In the genomic region with DNA sequence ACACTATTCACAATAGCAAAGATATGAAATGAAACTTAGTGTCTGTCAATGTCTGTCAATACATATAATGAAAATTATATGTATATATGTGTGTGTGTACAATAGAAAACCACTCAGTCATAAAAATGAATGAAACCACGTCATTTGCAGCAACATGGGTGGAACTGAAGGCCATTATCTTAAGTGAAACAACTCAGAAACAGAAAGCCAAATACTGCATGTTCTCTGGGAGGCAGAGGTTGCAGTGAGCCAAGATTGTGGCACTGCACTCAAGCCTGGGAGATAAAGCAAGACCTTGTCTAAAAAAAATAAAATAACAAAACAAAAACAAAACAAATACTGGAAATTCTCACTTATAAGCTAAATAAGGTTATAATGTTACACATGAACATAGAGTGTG, we compare ENCODE assay signal across 25 cellular contexts. TPM values are rescaled to one million over a fixed set of nuclear protein-coding genes. Genes with fewer than 3 reads are reported as not detected.
"Had no signal": no experiment of that assay in that cellular context is flagged by ENCODE, and none has a peak within 500 bp of the region (broad histone marks: within the 10 kb centered on the region; RNA-seq: fewer than 3 reads in every experiment).

No MANE protein-coding gene starts in this region.

- H3K27ac Mint-ChIP-seq: activated CD8-positive, alpha-beta T cell treated with anti-CD3 and anti-CD28 coated beads for 36 hours; activated naive CD4-positive, alpha-beta T cell treated with anti-CD3 and anti-CD28 coated beads, Interleukin-2, amount 10 ng/mL, durations not matched to agents 7 days and 5 days; activated naive CD8-positive, alpha-beta T cell treated with anti-CD3 and anti-CD28 coated beads, Interleukin-2, amount 10 ng/mL, durations not matched to agents 7 days and 5 days; activated T-cell treated with anti-CD3 and anti-CD28 coated beads, Interleukin-2, amount 50 U/mL, for 72 hours; activated T-helper 2 cell treated with anti-CD3 and anti-CD28 coated beads, Interferon-gamma antibody, Interleukin-2, Interleukin-4, amounts not matched to agents 10 μg/mL and 5 μg/mL and 100 μg/mL, durations not matched to agents 14 hours and 24 hours and 36 hours; T-helper 1 cell treated with Interleukin-12 subunit alpha and Interleukin-12 subunit beta and Interleukin-4 antibody, amounts not matched to agents 30 μg/mL and 1 μg/mL, for 36 hours had no signal

- ATAC-seq: activated CD4-positive, CD25-positive, alpha-beta regulatory T cell treated with anti-CD3 and anti-CD28 coated beads, Interleukin-2, amount 50 U/mL, for 24 hours; activated CD8-positive, alpha-beta T cell treated with anti-CD3 and anti-CD28 coated beads for 36 hours; activated T-cell treated with anti-CD3 and anti-CD28 coated beads, Interleukin-2, amount 50 U/mL, for 72 hours had no signal

- H3K27ac ChIP-seq: adrenal gland, breast epithelium, Peyer's patch, RWPE1, SJCRH30 had no signal

- DNase-seq: activated CD4-positive, alpha-beta T cell treated with anti-CD3 and anti-CD28 coated beads for 4 hours; activated CD8-positive, alpha-beta memory T cell treated with anti-CD3 and anti-CD28 coated beads, Interleukin-2, amount 50 U/mL, for 4 hours; activated CD8-positive, alpha-beta T cell treated with anti-CD3 and anti-CD28 coated beads for 36 hours; activated gamma-delta T cell treated with Interleukin-2 at 50 U/mL for 16 hours; activated naive CD4-positive, alpha-beta T cell treated with anti-CD3 and anti-CD28 coated beads, Interleukin-2, amount 10 ng/mL, durations not matched to agents 7 days and 5 days; activated naive CD8-positive, alpha-beta T cell treated with anti-CD3 and anti-CD28 coated beads, Interleukin-2, amount 10 ng/mL, durations not matched to agents 7 days and 5 days; activated T-cell treated with anti-CD3 and anti-CD28 coated beads, Interleukin-2, amount 50 U/mL, for 72 hours; adrenal gland; aorta; caudate nucleus; Kasumi-1; NCI-H146; NCI-H187 treated with DMSO at 0.1 percent for 48 hours; NCI-H2081 treated with DMSO at 0.1 percent for 48 hours; NCI-H446 treated with DMSO at 0.1 percent for 48 hours; NCI-H526; NCI-H82; Peyer's patch; Right ventricle myocardium superior; SJCRH30 had no signal

- H3K36me3 Mint-ChIP-seq: activated naive CD4-positive, alpha-beta T cell treated with anti-CD3 and anti-CD28 coated beads, Interleukin-2, amount 10 ng/mL, durations not matched to agents 7 days and 5 days; activated naive CD8-positive, alpha-beta T cell treated with anti-CD3 and anti-CD28 coated beads, Interleukin-2, amount 10 ng/mL, durations not matched to agents 7 days and 5 days had no signal

- H3K4me3 ChIP-seq: adrenal gland, breast epithelium, Peyer's patch, SJCRH30 had no signal

- H3K36me3 ChIP-seq: adrenal gland, breast epithelium, Peyer's patch, SJCRH30 had no signal

- H3K9me3 ChIP-seq: adrenal gland, breast epithelium, Peyer's patch, SJCRH30 had no signal

- H3K4me1 ChIP-seq: adrenal gland, breast epithelium, Peyer's patch, SJCRH30 had no signal

- H3K9me3 Mint-ChIP-seq: activated naive CD4-positive, alpha-beta T cell treated with anti-CD3 and anti-CD28 coated beads, Interleukin-2, amount 10 ng/mL, durations not matched to agents 7 days and 5 days; activated T-cell treated with anti-CD3 and anti-CD28 coated beads, Interleukin-2, amount 50 U/mL, for 72 hours; activated T-helper 2 cell treated with anti-CD3 and anti-CD28 coated beads, Interferon-gamma antibody, Interleukin-2, Interleukin-4, amounts not matched to agents 10 μg/mL and 5 μg/mL and 100 μg/mL, durations not matched to agents 14 hours and 24 hours and 36 hours; T-helper 1 cell treated with Interleukin-12 subunit alpha and Interleukin-12 subunit beta and Interleukin-4 antibody, amounts not matched to agents 30 μg/mL and 1 μg/mL, for 36 hours had no signal

- H3K27me3 ChIP-seq: adrenal gland, breast epithelium, Peyer's patch, SJCRH30 had no signal

RNA-seq across cellular contexts. Expression of a gene that starts 16.7 kb away (rescaled TPM):
- polyA plus RNA-seq: aorta had no signal
